Comparison of ENCODE assay signal across 1 cellular context in the genomic region with DNA sequence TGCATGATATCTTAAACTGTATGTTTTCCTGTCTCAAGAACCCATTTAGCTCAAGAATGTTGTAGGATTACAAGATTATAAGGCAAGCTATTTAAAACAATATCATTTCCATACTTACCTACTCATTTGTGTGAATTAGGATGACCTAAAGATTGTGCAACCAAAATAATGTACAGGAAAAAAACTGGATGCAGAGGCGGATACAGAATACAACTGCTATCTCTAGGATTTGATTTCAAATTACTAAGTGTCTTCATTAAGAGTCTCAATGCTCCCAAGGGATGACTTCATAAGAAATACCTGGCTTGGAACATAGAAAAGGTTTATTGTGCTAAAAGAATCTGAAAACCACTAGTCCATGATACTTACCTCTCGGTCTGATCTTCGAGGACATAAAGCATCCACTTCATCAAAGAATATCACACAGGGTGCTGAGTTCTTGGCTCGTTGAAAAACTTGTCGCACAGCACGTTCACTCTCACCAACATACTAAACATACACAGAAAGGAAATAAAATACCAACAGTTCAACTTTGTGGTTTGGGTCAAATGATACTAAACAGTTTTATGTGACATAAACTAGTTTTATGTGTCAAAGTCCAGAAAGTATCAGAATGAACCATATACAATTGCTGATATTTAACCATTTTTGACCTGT.
TF ChIP-seq lines count a peak whose summit lies in the region.

No MANE protein-coding gene starts in this region.

TF ChIP-seq in HEK293, 187 proteins besides CTCF, POLR2A, EP300 and RAD21 (continued from another document and continues in another):
- TF ChIP-seq, protein P1, sequence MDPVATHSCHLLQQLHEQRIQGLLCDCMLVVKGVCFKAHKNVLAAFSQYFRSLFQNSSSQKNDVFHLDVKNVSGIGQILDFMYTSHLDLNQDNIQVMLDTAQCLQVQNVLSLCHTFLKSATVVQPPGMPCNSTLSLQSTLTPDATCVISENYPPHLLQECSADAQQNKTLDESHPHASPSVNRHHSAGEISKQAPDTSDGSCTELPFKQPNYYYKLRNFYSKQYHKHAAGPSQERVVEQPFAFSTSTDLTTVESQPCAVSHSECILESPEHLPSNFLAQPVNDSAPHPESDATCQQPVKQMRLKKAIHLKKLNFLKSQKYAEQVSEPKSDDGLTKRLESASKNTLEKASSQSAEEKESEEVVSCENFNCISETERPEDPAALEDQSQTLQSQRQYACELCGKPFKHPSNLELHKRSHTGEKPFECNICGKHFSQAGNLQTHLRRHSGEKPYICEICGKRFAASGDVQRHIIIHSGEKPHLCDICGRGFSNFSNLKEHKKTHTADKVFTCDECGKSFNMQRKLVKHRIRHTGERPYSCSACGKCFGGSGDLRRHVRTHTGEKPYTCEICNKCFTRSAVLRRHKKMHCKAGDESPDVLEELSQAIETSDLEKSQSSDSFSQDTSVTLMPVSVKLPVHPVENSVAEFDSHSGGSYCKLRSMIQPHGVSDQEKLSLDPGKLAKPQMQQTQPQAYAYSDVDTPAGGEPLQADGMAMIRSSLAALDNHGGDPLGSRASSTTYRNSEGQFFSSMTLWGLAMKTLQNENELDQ (tag by site-specific recombination; IDR thresholded peaks at IDR 0.05; ENCODE audit: low read depth) = no peak
- TF ChIP-seq ZNF121 (tag by site-specific recombination; IDR thresholded peaks at IDR 0.05) (peak; percentile 59; the same call in 1 of the 2 replicates), ZBTB21 (tag by site-specific recombination; IDR thresholded peaks at IDR 0.05) (no peak), ZBTB48 (tag by site-specific recombination; IDR thresholded peaks at IDR 0.05) (no peak), ZNF175 (tag by site-specific recombination; IDR thresholded peaks at IDR 0.05) (no peak), ZNF473 (tag by site-specific recombination; IDR thresholded peaks at IDR 0.05) (no peak), ZNF837 (tag by site-specific recombination; IDR thresholded peaks at IDR 0.05) (no peak), ZNF133 (tag by site-specific recombination; IDR thresholded peaks at IDR 0.05) (no peak), ZNF791 (tag by site-specific recombination; IDR thresholded peaks at IDR 0.05) (no peak), ZNF16 (tag by site-specific recombination; IDR thresholded peaks at IDR 0.05; ENCODE audit: low read depth) (no peak), ZNF248 (tag by site-specific recombination; IDR thresholded peaks at IDR 0.05) (no peak), ZNF114 (tag by site-specific recombination; IDR thresholded peaks at IDR 0.05) (no peak), ZNF23 (tag by site-specific recombination; IDR thresholded peaks at IDR 0.05; ENCODE audit: borderline replicate concordance) (no peak), ZFP69B (tag by site-specific recombination; IDR thresholded peaks at IDR 0.05) (no peak), HOXC10 (CRISPR knock-in tag; IDR thresholded peaks at IDR 0.05) (no peak), HOXA7 (CRISPR knock-in tag; IDR thresholded peaks at IDR 0.05; ENCODE audit: borderline replicate concordance) (no peak), ZNF311 (tag by site-specific recombination; IDR thresholded peaks at IDR 0.05; ENCODE audit: borderline replicate concordance) (no peak), ZNF624 (tag by site-specific recombination; IDR thresholded peaks at IDR 0.05) (no peak), ZNF768 (tag by site-specific recombination; IDR thresholded peaks at IDR 0.05) (no peak), HOXD13 (CRISPR knock-in tag; IDR thresholded peaks at IDR 0.05; ENCODE audit: borderline replicate concordance) (no peak), REPIN1 (tag by site-specific recombination; IDR thresholded peaks at IDR 0.05; ENCODE audit: low read depth) (no peak), ZFHX2 (tag by site-specific recombination; conservative IDR thresholded peaks at IDR 0.05) (no peak)
- TF ChIP-seq, protein P2, sequence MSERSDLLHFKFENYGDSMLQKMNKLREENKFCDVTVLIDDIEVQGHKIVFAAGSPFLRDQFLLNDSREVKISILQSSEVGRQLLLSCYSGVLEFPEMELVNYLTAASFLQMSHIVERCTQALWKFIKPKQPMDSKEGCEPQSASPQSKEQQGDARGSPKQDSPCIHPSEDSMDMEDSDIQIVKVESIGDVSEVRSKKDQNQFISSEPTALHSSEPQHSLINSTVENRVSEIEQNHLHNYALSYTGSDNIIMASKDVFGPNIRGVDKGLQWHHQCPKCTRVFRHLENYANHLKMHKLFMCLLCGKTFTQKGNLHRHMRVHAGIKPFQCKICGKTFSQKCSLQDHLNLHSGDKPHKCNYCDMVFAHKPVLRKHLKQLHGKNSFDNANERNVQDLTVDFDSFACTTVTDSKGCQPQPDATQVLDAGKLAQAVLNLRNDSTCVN (tag by site-specific recombination; optimal IDR thresholded peaks at IDR 0.05) = no peak
- TF ChIP-seq, protein P3, sequence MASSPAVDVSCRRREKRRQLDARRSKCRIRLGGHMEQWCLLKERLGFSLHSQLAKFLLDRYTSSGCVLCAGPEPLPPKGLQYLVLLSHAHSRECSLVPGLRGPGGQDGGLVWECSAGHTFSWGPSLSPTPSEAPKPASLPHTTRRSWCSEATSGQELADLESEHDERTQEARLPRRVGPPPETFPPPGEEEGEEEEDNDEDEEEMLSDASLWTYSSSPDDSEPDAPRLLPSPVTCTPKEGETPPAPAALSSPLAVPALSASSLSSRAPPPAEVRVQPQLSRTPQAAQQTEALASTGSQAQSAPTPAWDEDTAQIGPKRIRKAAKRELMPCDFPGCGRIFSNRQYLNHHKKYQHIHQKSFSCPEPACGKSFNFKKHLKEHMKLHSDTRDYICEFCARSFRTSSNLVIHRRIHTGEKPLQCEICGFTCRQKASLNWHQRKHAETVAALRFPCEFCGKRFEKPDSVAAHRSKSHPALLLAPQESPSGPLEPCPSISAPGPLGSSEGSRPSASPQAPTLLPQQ (tag by site-specific recombination; IDR thresholded peaks at IDR 0.05) = 0 out of 2 replicates have a peak, but pooled peaks have one; percentile 22
- TF ChIP-seq, protein P4, sequence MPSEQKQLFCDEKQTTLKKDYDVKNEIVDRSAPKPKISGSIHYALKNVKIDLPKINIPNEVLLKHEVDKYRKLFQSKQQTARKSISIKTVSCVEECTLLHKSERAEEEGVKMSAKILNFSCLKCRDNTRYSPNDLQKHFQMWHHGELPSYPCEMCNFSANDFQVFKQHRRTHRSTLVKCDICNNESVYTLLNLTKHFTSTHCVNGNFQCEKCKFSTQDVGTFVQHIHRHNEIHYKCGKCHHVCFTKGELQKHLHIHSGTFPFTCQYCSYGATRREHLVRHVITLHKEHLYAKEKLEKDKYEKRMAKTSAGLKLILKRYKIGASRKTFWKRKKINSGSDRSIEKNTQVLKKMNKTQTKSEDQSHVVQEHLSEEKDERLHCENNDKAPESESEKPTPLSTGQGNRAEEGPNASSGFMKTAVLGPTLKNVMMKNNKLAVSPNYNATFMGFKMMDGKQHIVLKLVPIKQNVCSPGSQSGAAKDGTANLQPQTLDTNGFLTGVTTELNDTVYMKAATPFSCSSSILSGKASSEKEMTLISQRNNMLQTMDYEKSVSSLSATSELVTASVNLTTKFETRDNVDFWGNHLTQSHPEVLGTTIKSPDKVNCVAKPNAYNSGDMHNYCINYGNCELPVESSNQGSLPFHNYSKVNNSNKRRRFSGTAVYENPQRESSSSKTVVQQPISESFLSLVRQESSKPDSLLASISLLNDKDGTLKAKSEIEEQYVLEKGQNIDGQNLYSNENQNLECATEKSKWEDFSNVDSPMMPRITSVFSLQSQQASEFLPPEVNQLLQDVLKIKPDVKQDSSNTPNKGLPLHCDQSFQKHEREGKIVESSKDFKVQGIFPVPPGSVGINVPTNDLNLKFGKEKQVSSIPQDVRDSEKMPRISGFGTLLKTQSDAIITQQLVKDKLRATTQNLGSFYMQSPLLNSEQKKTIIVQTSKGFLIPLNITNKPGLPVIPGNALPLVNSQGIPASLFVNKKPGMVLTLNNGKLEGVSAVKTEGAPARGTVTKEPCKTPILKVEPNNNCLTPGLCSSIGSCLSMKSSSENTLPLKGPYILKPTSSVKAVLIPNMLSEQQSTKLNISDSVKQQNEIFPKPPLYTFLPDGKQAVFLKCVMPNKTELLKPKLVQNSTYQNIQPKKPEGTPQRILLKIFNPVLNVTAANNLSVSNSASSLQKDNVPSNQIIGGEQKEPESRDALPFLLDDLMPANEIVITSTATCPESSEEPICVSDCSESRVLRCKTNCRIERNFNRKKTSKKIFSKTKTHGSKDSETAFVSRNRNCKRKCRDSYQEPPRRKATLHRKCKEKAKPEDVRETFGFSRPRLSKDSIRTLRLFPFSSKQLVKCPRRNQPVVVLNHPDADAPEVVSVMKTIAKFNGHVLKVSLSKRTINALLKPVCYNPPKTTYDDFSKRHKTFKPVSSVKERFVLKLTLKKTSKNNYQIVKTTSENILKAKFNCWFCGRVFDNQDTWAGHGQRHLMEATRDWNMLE (tag by site-specific recombination; conservative IDR thresholded peaks at IDR 0.05; ENCODE audit: low read depth) = no peak
- TF ChIP-seq, protein P5, sequence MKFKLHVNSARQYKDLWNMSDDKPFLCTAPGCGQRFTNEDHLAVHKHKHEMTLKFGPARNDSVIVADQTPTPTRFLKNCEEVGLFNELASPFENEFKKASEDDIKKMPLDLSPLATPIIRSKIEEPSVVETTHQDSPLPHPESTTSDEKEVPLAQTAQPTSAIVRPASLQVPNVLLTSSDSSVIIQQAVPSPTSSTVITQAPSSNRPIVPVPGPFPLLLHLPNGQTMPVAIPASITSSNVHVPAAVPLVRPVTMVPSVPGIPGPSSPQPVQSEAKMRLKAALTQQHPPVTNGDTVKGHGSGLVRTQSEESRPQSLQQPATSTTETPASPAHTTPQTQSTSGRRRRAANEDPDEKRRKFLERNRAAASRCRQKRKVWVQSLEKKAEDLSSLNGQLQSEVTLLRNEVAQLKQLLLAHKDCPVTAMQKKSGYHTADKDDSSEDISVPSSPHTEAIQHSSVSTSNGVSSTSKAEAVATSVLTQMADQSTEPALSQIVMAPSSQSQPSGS (tag by site-specific recombination; IDR thresholded peaks at IDR 0.05; ENCODE audit: low read depth) = peak; percentile 39; the same call in 1 of the 2 replicates
- TF ChIP-seq, protein P6, sequence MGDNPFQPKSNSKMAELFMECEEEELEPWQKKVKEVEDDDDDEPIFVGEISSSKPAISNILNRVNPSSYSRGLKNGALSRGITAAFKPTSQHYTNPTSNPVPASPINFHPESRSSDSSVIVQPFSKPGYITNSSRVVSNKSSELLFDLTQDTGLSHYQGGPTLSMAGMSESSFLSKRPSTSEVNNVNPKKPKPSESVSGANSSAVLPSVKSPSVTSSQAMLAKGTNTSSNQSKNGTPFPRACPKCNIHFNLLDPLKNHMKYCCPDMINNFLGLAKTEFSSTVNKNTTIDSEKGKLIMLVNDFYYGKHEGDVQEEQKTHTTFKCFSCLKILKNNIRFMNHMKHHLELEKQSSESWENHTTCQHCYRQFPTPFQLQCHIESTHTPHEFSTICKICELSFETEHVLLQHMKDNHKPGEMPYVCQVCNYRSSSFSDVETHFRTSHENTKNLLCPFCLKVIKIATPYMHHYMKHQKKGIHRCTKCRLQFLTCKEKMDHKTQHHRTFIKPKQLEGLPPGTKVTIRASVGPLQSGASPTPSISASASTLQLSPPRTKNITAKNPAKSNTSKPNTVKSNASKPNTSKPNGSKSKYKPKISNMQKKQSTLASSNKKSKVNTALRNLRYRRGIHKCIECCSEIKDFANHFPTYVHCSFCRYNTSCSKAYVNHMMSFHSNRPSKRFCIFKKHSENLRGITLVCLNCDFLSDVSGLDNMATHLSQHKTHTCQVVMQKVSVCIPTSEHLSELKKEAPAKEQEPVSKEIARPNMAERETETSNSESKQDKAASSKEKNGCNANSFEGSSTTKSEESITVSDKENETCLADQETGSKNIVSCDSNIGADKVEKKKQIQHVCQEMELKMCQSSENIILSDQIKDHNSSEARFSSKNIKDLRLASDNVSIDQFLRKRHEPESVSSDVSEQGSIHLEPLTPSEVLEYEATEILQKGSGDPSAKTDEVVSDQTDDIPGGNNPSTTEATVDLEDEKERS (tag by site-specific recombination; IDR thresholded peaks at IDR 0.05) = no peak
- TF ChIP-seq, protein P7, sequence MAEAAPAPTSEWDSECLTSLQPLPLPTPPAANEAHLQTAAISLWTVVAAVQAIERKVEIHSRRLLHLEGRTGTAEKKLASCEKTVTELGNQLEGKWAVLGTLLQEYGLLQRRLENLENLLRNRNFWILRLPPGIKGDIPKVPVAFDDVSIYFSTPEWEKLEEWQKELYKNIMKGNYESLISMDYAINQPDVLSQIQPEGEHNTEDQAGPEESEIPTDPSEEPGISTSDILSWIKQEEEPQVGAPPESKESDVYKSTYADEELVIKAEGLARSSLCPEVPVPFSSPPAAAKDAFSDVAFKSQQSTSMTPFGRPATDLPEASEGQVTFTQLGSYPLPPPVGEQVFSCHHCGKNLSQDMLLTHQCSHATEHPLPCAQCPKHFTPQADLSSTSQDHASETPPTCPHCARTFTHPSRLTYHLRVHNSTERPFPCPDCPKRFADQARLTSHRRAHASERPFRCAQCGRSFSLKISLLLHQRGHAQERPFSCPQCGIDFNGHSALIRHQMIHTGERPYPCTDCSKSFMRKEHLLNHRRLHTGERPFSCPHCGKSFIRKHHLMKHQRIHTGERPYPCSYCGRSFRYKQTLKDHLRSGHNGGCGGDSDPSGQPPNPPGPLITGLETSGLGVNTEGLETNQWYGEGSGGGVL (tag by site-specific recombination; IDR thresholded peaks at IDR 0.05) = no peak
- TF ChIP-seq, protein P8, sequence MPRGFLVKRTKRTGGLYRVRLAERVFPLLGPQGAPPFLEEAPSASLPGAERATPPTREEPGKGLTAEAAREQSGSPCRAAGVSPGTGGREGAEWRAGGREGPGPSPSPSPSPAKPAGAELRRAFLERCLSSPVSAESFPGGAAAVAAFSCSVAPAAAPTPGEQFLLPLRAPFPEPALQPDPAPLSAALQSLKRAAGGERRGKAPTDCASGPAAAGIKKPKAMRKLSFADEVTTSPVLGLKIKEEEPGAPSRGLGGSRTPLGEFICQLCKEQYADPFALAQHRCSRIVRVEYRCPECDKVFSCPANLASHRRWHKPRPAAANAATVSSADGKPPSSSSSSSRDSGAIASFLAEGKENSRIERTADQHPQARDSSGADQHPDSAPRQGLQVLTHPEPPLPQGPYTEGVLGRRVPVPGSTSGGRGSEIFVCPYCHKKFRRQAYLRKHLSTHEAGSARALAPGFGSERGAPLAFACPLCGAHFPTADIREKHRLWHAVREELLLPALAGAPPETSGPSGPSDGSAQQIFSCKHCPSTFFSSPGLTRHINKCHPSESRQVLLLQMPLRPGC (tag by site-specific recombination; IDR thresholded peaks at IDR 0.05) = no peak
- TF ChIP-seq, protein P9, sequence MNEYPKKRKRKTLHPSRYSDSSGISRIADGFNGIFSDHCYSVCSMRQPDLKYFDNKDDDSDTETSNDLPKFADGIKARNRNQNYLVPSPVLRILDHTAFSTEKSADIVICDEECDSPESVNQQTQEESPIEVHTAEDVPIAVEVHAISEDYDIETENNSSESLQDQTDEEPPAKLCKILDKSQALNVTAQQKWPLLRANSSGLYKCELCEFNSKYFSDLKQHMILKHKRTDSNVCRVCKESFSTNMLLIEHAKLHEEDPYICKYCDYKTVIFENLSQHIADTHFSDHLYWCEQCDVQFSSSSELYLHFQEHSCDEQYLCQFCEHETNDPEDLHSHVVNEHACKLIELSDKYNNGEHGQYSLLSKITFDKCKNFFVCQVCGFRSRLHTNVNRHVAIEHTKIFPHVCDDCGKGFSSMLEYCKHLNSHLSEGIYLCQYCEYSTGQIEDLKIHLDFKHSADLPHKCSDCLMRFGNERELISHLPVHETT (tag by site-specific recombination; IDR thresholded peaks at IDR 0.05) = no peak; the same call in none of the 2 replicates
- TF ChIP-seq, protein P10, sequence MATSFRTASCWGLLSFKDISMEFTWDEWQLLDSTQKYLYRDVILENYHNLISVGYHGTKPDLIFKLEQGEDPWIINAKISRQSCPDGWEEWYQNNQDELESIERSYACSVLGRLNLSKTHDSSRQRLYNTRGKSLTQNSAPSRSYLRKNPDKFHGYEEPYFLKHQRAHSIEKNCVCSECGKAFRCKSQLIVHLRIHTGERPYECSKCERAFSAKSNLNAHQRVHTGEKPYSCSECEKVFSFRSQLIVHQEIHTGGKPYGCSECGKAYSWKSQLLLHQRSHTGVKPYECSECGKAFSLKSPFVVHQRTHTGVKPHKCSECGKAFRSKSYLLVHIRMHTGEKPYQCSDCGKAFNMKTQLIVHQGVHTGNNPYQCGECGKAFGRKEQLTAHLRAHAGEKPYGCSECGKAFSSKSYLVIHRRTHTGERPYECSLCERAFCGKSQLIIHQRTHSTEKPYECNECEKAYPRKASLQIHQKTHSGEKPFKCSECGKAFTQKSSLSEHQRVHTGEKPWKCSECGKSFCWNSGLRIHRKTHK (tag by site-specific recombination; IDR thresholded peaks at IDR 0.05) = no peak
